In the genomic region with DNA sequence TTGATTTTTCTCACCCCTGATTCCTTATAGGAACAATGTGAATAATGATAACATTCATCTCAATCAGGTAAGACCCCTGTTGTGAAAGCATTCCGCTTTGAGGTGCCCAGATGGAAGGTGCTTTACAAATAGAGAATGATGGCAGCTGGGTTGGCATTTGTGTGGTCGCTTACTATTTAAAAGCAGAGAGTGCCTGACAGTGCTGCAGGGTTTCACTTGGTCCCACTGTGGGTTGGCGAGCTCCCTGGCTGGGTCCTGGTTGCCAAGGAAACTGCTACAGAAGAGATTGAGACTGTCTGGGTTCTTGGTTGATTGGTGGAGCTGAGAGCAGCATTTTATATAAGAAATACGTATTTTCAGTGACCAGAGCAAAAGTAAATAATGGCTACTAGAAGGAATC, we compare ENCODE assay signal across 24 cellular contexts.
"Had no signal": no experiment of that assay in that cellular context is flagged by ENCODE, and none has a peak within 500 bp of the region (broad histone marks: within the 10 kb centered on the region; RNA-seq: fewer than 3 reads in every experiment).

No MANE protein-coding gene starts in this region.

- H3K9me3 ChIP-seq: left ventricle myocardium inferior, pancreas, prostate gland, spleen, suprapubic skin, thoracic aorta, tibial artery, upper lobe of right lung had no signal

- H3K9me3 Mint-ChIP-seq: mesothelial cell of epicardium; naive thymus-derived CD8-positive, alpha-beta T cell; nephron; neural crest cell; stimulated activated effector memory CD8-positive, alpha-beta T cell treated with anti-CD3 and anti-CD28 coated beads, Interleukin-12 subunit alpha, Interleukin-12 subunit beta, amount 100 ng/mL, for 72 hours; stimulated activated naive CD8-positive, alpha-beta T cell treated with anti-CD3 and anti-CD28 coated beads, Interleukin-15, Interleukin-2, amounts not matched to agents 100 ng/mL and 50 ng/mL, for 24 hours had no signal

- DNase-seq: islet precursor cell; left ventricle myocardium inferior; mesendoderm; naive thymus-derived CD8-positive, alpha-beta T cell; nucleus accumbens; retina; right cardiac atrium; small intestine; spleen; stimulated activated CD4-positive, alpha-beta T cell treated with anti-CD3 and anti-CD28 coated beads, Interleukin-4, amount 100 ng/mL, for 24 hours; stimulated activated naive CD4-positive, alpha-beta T cell; tibial artery; upper lobe of right lung had no signal

- H3K4me1 Mint-ChIP-seq: naive thymus-derived CD8-positive, alpha-beta T cell; stimulated activated effector memory CD8-positive, alpha-beta T cell treated with anti-CD3 and anti-CD28 coated beads, Interleukin-12 subunit alpha, Interleukin-12 subunit beta, amount 100 ng/mL, for 72 hours had no signal

- H3K27me3 ChIP-seq: pancreas had no signal

- H3K36me3 ChIP-seq: left ventricle myocardium inferior, pancreas, prostate gland, spleen, suprapubic skin, thoracic aorta, tibial artery, upper lobe of right lung had no signal

- H3K4me3 Mint-ChIP-seq: mesothelial cell of epicardium; naive thymus-derived CD8-positive, alpha-beta T cell; nephron; neural crest cell; stimulated activated effector memory CD8-positive, alpha-beta T cell treated with anti-CD3 and anti-CD28 coated beads, Interleukin-12 subunit alpha, Interleukin-12 subunit beta, amount 100 ng/mL, for 72 hours; stimulated activated naive CD8-positive, alpha-beta T cell treated with anti-CD3 and anti-CD28 coated beads, Interleukin-15, Interleukin-2, amounts not matched to agents 100 ng/mL and 50 ng/mL, for 24 hours had no signal

- ATAC-seq: naive thymus-derived CD8-positive, alpha-beta T cell; right cardiac atrium; sciatic nerve; stimulated activated effector memory CD8-positive, alpha-beta T cell treated with anti-CD3 and anti-CD28 coated beads, Interleukin-12 subunit alpha, Interleukin-12 subunit beta, amount 100 ng/mL, for 72 hours; upper lobe of right lung had no signal

- H3K36me3 Mint-ChIP-seq: mesothelial cell of epicardium; naive thymus-derived CD8-positive, alpha-beta T cell; stimulated activated effector memory CD8-positive, alpha-beta T cell treated with anti-CD3 and anti-CD28 coated beads, Interleukin-12 subunit alpha, Interleukin-12 subunit beta, amount 100 ng/mL, for 72 hours had no signal

- H3K4me3 ChIP-seq: left ventricle myocardium inferior, lung, pancreas, prostate gland, spleen, suprapubic skin, thoracic aorta, tibial artery, upper lobe of right lung had no signal

- H3K27ac ChIP-seq: left ventricle myocardium inferior, pancreas, prostate gland, spleen, suprapubic skin, thoracic aorta, tibial artery, upper lobe of right lung had no signal

- H3K27ac Mint-ChIP-seq: mesothelial cell of epicardium; naive thymus-derived CD8-positive, alpha-beta T cell; nephron; stimulated activated effector memory CD8-positive, alpha-beta T cell treated with anti-CD3 and anti-CD28 coated beads, Interleukin-12 subunit alpha, Interleukin-12 subunit beta, amount 100 ng/mL, for 72 hours; stimulated activated naive CD8-positive, alpha-beta T cell treated with anti-CD3 and anti-CD28 coated beads, Interleukin-15, Interleukin-2, amounts not matched to agents 100 ng/mL and 50 ng/mL, for 24 hours had no signal

- H3K4me1 ChIP-seq: left ventricle myocardium inferior, prostate gland, suprapubic skin, upper lobe of right lung had no signal
